21 cellular contexts compared by ENCODE assay signal in genomic region chr6:63022631-63023030, GRCh38.
"Had no signal": no experiment of that assay in that cellular context is flagged by ENCODE, and none has a peak within 500 bp of the region (broad histone marks: within the 10 kb centered on the region; RNA-seq: fewer than 3 reads in every experiment).

No MANE protein-coding gene starts in this region.

- ATAC-seq: foreskin keratinocyte, gastroesophageal sphincter, heart left ventricle, left cardiac atrium, left lung, left ventricle myocardium superior, lower lobe of right lung had no signal

- H3K4me3 ChIP-seq: coronary artery, dorsolateral prefrontal cortex, esophagus muscularis mucosa, gastroesophageal sphincter, heart left ventricle, hepatocyte, left lung, lower lobe of right lung had no signal

- H3K4me1 ChIP-seq: esophagus muscularis mucosa, foreskin keratinocyte, gastroesophageal sphincter, heart left ventricle, left lung, lower lobe of right lung had no signal

- FAIRE-seq: colon, endothelial cell of umbilical vein had no signal

- H3K79me2 ChIP-seq: hepatocyte had no signal

- H2AFZ ChIP-seq: hepatocyte had no signal

- H3K27ac ChIP-seq: coronary artery, dorsolateral prefrontal cortex, esophagus muscularis mucosa, foreskin keratinocyte, gastroesophageal sphincter, heart left ventricle, hepatocyte, left lung, lower lobe of right lung had no signal

- H3K4me2 ChIP-seq: hepatocyte had no signal

- H3K27me3 ChIP-seq: esophagus muscularis mucosa, foreskin keratinocyte, gastroesophageal sphincter, heart left ventricle, hepatocyte, left lung had no signal

- DNase-seq: dermis blood vessel endothelial cell; dorsolateral prefrontal cortex; effector CD4-positive, alpha-beta T cell; effector memory CD4-positive, alpha-beta T cell; foreskin keratinocyte; heart left ventricle; hypothalamus; immature natural killer cell; islet precursor cell; left cardiac atrium; left lung; left ventricle myocardium superior; lower lobe of right lung; mesenchymal stem cell; midbrain had no signal

- H3K9me3 ChIP-seq: esophagus muscularis mucosa, gastroesophageal sphincter, heart left ventricle, left lung, lower lobe of right lung had no signal

- H3K36me3 ChIP-seq: esophagus muscularis mucosa, gastroesophageal sphincter, heart left ventricle, left lung, lower lobe of right lung had no signal
